Comparison of ENCODE assay signal across 1 cellular context in the genomic region with DNA sequence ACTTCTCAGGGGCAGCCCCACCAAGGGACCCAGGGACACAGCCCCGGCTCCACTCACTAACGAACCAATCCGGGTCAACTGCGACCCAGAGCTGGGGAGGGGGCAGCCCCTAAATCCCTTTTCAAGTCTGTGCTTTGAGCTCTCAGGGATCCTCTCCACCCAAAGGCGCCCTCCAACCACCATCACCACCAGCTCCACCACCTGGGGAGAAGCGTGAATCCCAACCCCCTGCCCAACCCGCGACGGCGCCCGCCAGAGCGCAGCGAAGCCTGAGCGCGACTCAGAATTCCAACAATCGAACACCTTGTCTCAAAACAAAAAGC.
A peak's percentile ranks its signal among the peaks of the same experiment; 100 is the strongest.
TF ChIP-seq lines count a peak whose summit lies in the region.

No MANE protein-coding gene starts in this region.

TF ChIP-seq in H1, 55 proteins besides CTCF, POLR2A, EP300 and RAD21 (continued from another document):
- 0 out of 2 replicates have a peak, but pooled peaks have one; percentile 15 for TF ChIP-seq SUZ12 (IDR thresholded peaks at IDR 0.05; ENCODE audit: low read length)
- no peak for TF ChIP-seq SRF (IDR thresholded peaks at IDR 0.05; ENCODE audit: low read depth, low read length)
- peak; percentile 32 for TF ChIP-seq EZH2 (IDR thresholded peaks at IDR 0.05; ENCODE audit: low read depth, low read length, severe bottlenecking)
